8 cellular contexts compared by ENCODE assay signal in genomic region chr16:11586856-11587642, GRCh38. TPM values are rescaled to one million over a fixed set of nuclear protein-coding genes. Genes with fewer than 3 reads are reported as not detected.
DNase-seq lines count a peak whose midpoint lies in the region; ATAC-seq and TF ChIP-seq lines count a peak whose summit lies in the region.

TSS of gene LITAF (minus strand) at chr16:11586919. CDS start at chr16:11556730, 30,189 bp downstream.

- peak within 1 kb of the TSS; percentile 25 for H3K9ac ChIP-seq in endodermal cell (ENCODE audit: extremely low read depth, low read length, poor library complexity, severe bottlenecking)

- CTCF ChIA-PET in activated CD8-positive, alpha-beta memory T cell treated with anti-CD3 and anti-CD28 coated beads for 36 hours (lab: Charles Lee), result interaction anchor here (1.0 to 2.2 kb wide), 4 partner anchors 13 to 191 kb away, joined by 4 to 12 read pairs (median 4); no protein-coding TSS in a partner anchor

- peaks cover 28% of the 10 kb centered on the region for H3K27me3 Mint-ChIP-seq in endodermal cell (ENCODE audit: insufficient read depth)
- H3K27me3 Mint-ChIP-seq in mesothelial cell of epicardium (ENCODE audit: low read depth), result no peaks in the 10 kb centered on the region

- H3K4me3 ChIP-seq in GM06990 (replicated peaks; ENCODE audit: low read depth, low read length) (peak within 1 kb of the TSS; percentile 91), H7 (ENCODE audit: insufficient read depth, low read depth, low read length) (peak within 1 kb of the TSS; percentile 66), endodermal cell (ENCODE audit: low read length) (peak within 1 kb of the TSS; percentile 78)

- H3K36me3 Mint-ChIP-seq in endodermal cell (ENCODE audit: low read depth) (no peaks in the 10 kb centered on the region), mesothelial cell of epicardium (no peaks in the 10 kb centered on the region)
- peaks cover 30% of the 10 kb centered on the region for H3K36me3 Mint-ChIP-seq in stimulated activated effector memory CD8-positive, alpha-beta T cell treated with anti-CD3 and anti-CD28 coated beads, Interleukin-12 subunit alpha, Interleukin-12 subunit beta, amount 100 ng/mL, for 72 hours

- H3K4me1 Mint-ChIP-seq in endodermal cell, result peaks cover 22% of the 10 kb centered on the region
- H3K4me1 Mint-ChIP-seq in mesothelial cell of epicardium, result peaks cover 38% of the 10 kb centered on the region
- peaks cover 40% of the 10 kb centered on the region for H3K4me1 Mint-ChIP-seq in stimulated activated effector memory CD8-positive, alpha-beta T cell treated with anti-CD3 and anti-CD28 coated beads, Interleukin-12 subunit alpha, Interleukin-12 subunit beta, amount 100 ng/mL, for 72 hours

- peak within 1 kb of the TSS; percentile 61 for H3K27ac Mint-ChIP-seq in endodermal cell
- peak within 1 kb of the TSS; percentile 81 for H3K27ac Mint-ChIP-seq in mesothelial cell of epicardium
- H3K27ac Mint-ChIP-seq in stimulated activated effector memory CD8-positive, alpha-beta T cell treated with anti-CD3 and anti-CD28 coated beads, Interleukin-12 subunit alpha, Interleukin-12 subunit beta, amount 100 ng/mL, for 72 hours, result peak within 1 kb of the TSS; percentile 98

- DNase-seq in GM06990 (ENCODE audit: extremely low read depth, insufficient read length) (peak; percentile 82), H7 (peak; percentile 92), NCI-H1105 (lab: John Stamatoyannopoulos, UW) (peak; percentile 53), endodermal cell (peak; percentile 83), mesothelial cell of epicardium (ENCODE audit: low spot score in 2 of 2, unreplicated experiment in 2 of 2) (peak; percentile 37 to 60), NCI-H187 (lab: John Stamatoyannopoulos, UW) (no peak)
- DNase-seq in stimulated activated effector memory CD8-positive, alpha-beta T cell treated with anti-CD3 and anti-CD28 coated beads, Interleukin-12 subunit alpha, Interleukin-12 subunit beta, amount 100 ng/mL, for 72 hours (ENCODE audit: low spot score in 2 of 2), result peak; percentile 62 to 88

- H3K36me3 ChIP-seq in GM06990 (ENCODE audit: control insufficient read depth, insufficient read depth, low read length), result no peaks in the 10 kb centered on the region
- no peaks in the 10 kb centered on the region for H3K36me3 ChIP-seq in H7 (replicated peaks; ENCODE audit: control insufficient read depth, insufficient read depth, low read length)
- H3K36me3 ChIP-seq in endodermal cell (ENCODE audit: control insufficient read depth, insufficient read depth, low read length), result no peaks in the 10 kb centered on the region

- 6% methylated on average over 35 to 74 of the region's 74 CpGs for WGBS in endodermal cell (ENCODE audit: insufficient coverage in 1 of 2, insufficient read length in 1 of 2), 2 experiments

- H3K4me1 ChIP-seq in endodermal cell (ENCODE audit: control insufficient read depth, insufficient read depth, low read length), result no peaks in the 10 kb centered on the region

- H3K9me3 ChIP-seq in endodermal cell (ENCODE audit: control insufficient read depth, low read length), result no peaks in the 10 kb centered on the region

- no peaks in the 10 kb centered on the region for H3K27me3 ChIP-seq in GM06990 (replicated peaks; ENCODE audit: control insufficient read depth, insufficient read depth, low read length)
- H3K27me3 ChIP-seq in H7 (ENCODE audit: control insufficient read depth, insufficient read depth, low read length), result peaks cover 4% of the 10 kb centered on the region
- no peaks in the 10 kb centered on the region for H3K27me3 ChIP-seq in endodermal cell (ENCODE audit: control insufficient read depth, insufficient read depth, low read length, poor library complexity, severe bottlenecking)

- no peak within 1 kb of the TSS for H3K27ac ChIP-seq in endodermal cell (ENCODE audit: low read depth, low read length)

- peak; percentile 81 for ATAC-seq in stimulated activated effector memory CD8-positive, alpha-beta T cell treated with anti-CD3 and anti-CD28 coated beads, Interleukin-12 subunit alpha, Interleukin-12 subunit beta, amount 100 ng/mL, for 72 hours

- H3K9me3 Mint-ChIP-seq in endodermal cell, result no peaks in the 10 kb centered on the region
- no peaks in the 10 kb centered on the region for H3K9me3 Mint-ChIP-seq in mesothelial cell of epicardium
- H3K9me3 Mint-ChIP-seq in stimulated activated effector memory CD8-positive, alpha-beta T cell treated with anti-CD3 and anti-CD28 coated beads, Interleukin-12 subunit alpha, Interleukin-12 subunit beta, amount 100 ng/mL, for 72 hours, result no peaks in the 10 kb centered on the region

- H3K4me3 Mint-ChIP-seq in endodermal cell (peak within 1 kb of the TSS; percentile 75), mesothelial cell of epicardium (peak within 1 kb of the TSS; percentile 80)
- H3K4me3 Mint-ChIP-seq in stimulated activated effector memory CD8-positive, alpha-beta T cell treated with anti-CD3 and anti-CD28 coated beads, Interleukin-12 subunit alpha, Interleukin-12 subunit beta, amount 100 ng/mL, for 72 hours, result peak within 1 kb of the TSS; percentile 78

- POLR2A ChIA-PET in activated CD8-positive, alpha-beta memory T cell treated with anti-CD3 and anti-CD28 coated beads for 36 hours (lab: Charles Lee), result interaction anchor here (0.6 to 1.3 kb wide), 7 partner anchors 12 to 1331 kb away, joined by 3 to 5 read pairs (median 3); partner anchors contain the start of gene ZC3H7A

- TF ChIP-seq CTCF in GM06990 (IDR thresholded peaks at IDR 0.05; ENCODE audit: insufficient read depth, low read length, poor library complexity, severe bottlenecking), result no peak
- TF ChIP-seq CTCF in endodermal cell (conservative IDR thresholded peaks at IDR 0.05), result no peak
- TF ChIP-seq CTCF in mesothelial cell of epicardium (IDR thresholded peaks at IDR 0.05; ENCODE audit: unreplicated experiment), result no peak

RNA-seq across cellular contexts. Expression of gene LITAF, which starts in this region (rescaled TPM):
- 71.8 and 85.6 TPM in 2 replicates for total RNA-seq in H7 (2014; rRNA removed; shearing (Covaris generic))
- total RNA-seq in activated CD8-positive, alpha-beta memory T cell treated with anti-CD3 and anti-CD28 coated beads for 36 hours, result 100 to 1,000 TPM; 178 to 183 TPM
- total RNA-seq in endodermal cell, result 10 to 100 TPM; 36.6 to 62.9 TPM
- 85.2 TPM for polyA plus RNA-seq in endodermal cell (2013, experiment 1 of 2)
- polyA plus RNA-seq in endodermal cell (2013, experiment 2 of 2), result 71.3 TPM
- 60.8 to 71.0 TPM (median 62.0 TPM) in 3 replicates for total RNA-seq in mesothelial cell of epicardium

Comparison
In these comparisons a context has a peak if more than half of its experiments do, and no peak if none do; other contexts are left out.
1. DNase-seq: peak in GM06990 (single experiment), H7 (single experiment), NCI-H1105 (single experiment), endodermal cell (single experiment), mesothelial cell of epicardium (2 of 2) and stimulated activated effector memory CD8-positive, alpha-beta T cell treated with anti-CD3 and anti-CD28 coated beads, Interleukin-12 subunit alpha, Interleukin-12 subunit beta, amount 100 ng/mL, for 72 hours (2 of 2); none in NCI-H187 (0 of 2).
2. Peak in every context shown above with its lines, with median percentiles within 50 percentile points of each other: H3K4me3 ChIP-seq, H3K27ac Mint-ChIP-seq and H3K4me3 Mint-ChIP-seq.